In genomic region chr6:29916741-29917140, GRCh38 we compare ENCODE assay signal across 36 cellular contexts.
"Had no signal": no experiment of that assay in that cellular context is flagged by ENCODE, and none has a peak within 500 bp of the region (broad histone marks: within the 10 kb centered on the region; RNA-seq: fewer than 3 reads in every experiment).

No MANE protein-coding gene starts in this region.

- H3K27me3 ChIP-seq: ascending aorta, cardiac muscle cell, MG63 had no signal

- DNase-seq: activated B cell treated with CpG ODN at 0.5 μM for 24 hours; activated CD4-positive, alpha-beta memory T cell treated with anti-CD3 and anti-CD28 coated beads for 36 hours; activated CD4-positive, alpha-beta T cell treated with anti-CD3 and anti-CD28 coated beads for 4 hours; activated CD4-positive, alpha-beta T cell treated with anti-CD3 and anti-CD28 coated beads, Interleukin-2, amount 50 U/mL, for 1 hour; activated CD4-positive, CD25-positive, alpha-beta regulatory T cell treated with anti-CD3 and anti-CD28 coated beads, Interleukin-2, amount 50 U/mL, for 72 hours; activated effector memory CD4-positive, alpha-beta T cell treated with anti-CD3 and anti-CD28 coated beads, Interleukin-2, amount 50 U/mL, for 16 hours; activated naive CD4-positive, alpha-beta T cell; activated naive CD4-positive, alpha-beta T cell treated with anti-CD3 and anti-CD28 coated beads, Interleukin-2, amount 50 U/mL, for 16 hours; activated naive CD8-positive, alpha-beta T cell treated with anti-CD3 and anti-CD28 coated beads for 36 hours; activated T-cell treated with anti-CD3 and anti-CD28 coated beads, Interleukin-2, amount 50 U/mL, for 1 hour; activated T-cell treated with anti-CD3 and anti-CD28 coated beads, Interleukin-2, amount 50 U/mL, for 72 hours; amniotic stem cell; Kasumi-1; KG1; MG63; MV-4-11; NCI-H1105; NCI-H1417 treated with DMSO at 0.1 percent for 48 hours; NCI-H187 treated with DMSO at 0.1 percent for 48 hours; NCI-H226; NCI-H446 treated with DMSO at 0.1 percent for 48 hours; NCI-H524; NCI-H69; NCI-H82; NK-92 treated with Interleukin-12 subunit alpha and Interleukin-12 subunit beta, amount 100 ng/mL, for 24 hours; PC-9; SIG-M5; SW 1271; T-helper 1 cell; T-helper 2 cell; T-helper 9 cell had no signal

- H3K9me3 ChIP-seq: ascending aorta, MG63 had no signal

- H3K4me3 ChIP-seq: ascending aorta, cardiac muscle cell, MG63, PC-9 had no signal

- ATAC-seq: activated T-cell treated with anti-CD3 and anti-CD28 coated beads, Interleukin-2, amount 50 U/mL, for 72 hours; activated T-helper 17 cell treated with anti-CD3 and anti-CD28 coated beads, Interleukin-2, amount 50 U/mL, for 72 hours; Right ventricle myocardium inferior; SK-N-SH treated with all-trans-retinoic acid at 6 μM for 48 hours had no signal

- H3K4me1 ChIP-seq: ascending aorta had no signal

- H3K36me3 ChIP-seq: ascending aorta, cardiac muscle cell, MG63 had no signal
